11 cellular contexts compared by ENCODE assay signal in genomic region chr20:50613438-50614169, GRCh38.
DNase-seq lines count a peak whose midpoint lies in the region; ATAC-seq and TF ChIP-seq lines count a peak whose summit lies in the region.
"Had no signal": no experiment of that assay in that cellular context is flagged by ENCODE, and none has a peak within 500 bp of the region (broad histone marks: within the 10 kb centered on the region; RNA-seq: fewer than 3 reads in every experiment).

No MANE protein-coding gene starts in this region.

- no peak overlapping the region for H3K4ac ChIP-seq in neuronal stem cell (ENCODE audit: low read length)

- no peak overlapping the region for H4K8ac ChIP-seq in neuronal stem cell (ENCODE audit: low read depth, low read length)

- H3K23ac ChIP-seq in neuronal stem cell (ENCODE audit: low read depth, low read length, poor library complexity), result no peak overlapping the region

- no peaks in the 10 kb centered on the region for H3K9me3 ChIP-seq in Panc1 (ENCODE audit: control insufficient read depth, insufficient read depth, low read depth, low read length)
- H3K9me3 ChIP-seq in neuronal stem cell (replicated peaks in 1 of 2; ENCODE audit: control insufficient read depth in 2 of 2, insufficient read depth in 1 of 2, low read depth in 1 of 2, low read length in 2 of 2), result peaks cover 0 to 1% of the 10 kb centered on the region in 2 donors

- H3K4me1 ChIP-seq in Panc1 (ENCODE audit: control insufficient read depth, insufficient read depth, low read length) (peaks cover 11% of the 10 kb centered on the region; the same call in 1 of the 2 replicates), neuronal stem cell (ENCODE audit: control insufficient read depth in 2 of 2, insufficient read depth in 1 of 2, low read depth in 1 of 2, low read length in 2 of 2) (peaks cover 0 to 4% of the 10 kb centered on the region in 2 donors)

- no peak overlapping the region for H2BK5ac ChIP-seq in neuronal stem cell (ENCODE audit: low read length)

- no peak overlapping the region for H2AK5ac ChIP-seq in neuronal stem cell (ENCODE audit: low read depth, low read length)

- H3K27ac ChIP-seq in Panc1 (ENCODE audit: low read length) (no peak overlapping the region), neuronal stem cell (replicated peaks; ENCODE audit: low read length) (no peak overlapping the region)
- H3K27ac ChIP-seq: GM23248 had no signal

- WGBS in neuronal stem cell (ENCODE audit: extremely low coverage in 2 of 2, insufficient read length in 2 of 2, insufficient replicate concordance in 1 of 2), 2 donors, result no CpG with 5 or more reads among the region's 15 CpGs

- peak overlapping the region; percentile 33 for H3K18ac ChIP-seq in neuronal stem cell (ENCODE audit: low read length)

- CTCF ChIA-PET in Panc1 (lab: Charles Lee), result no interaction called here

- peak overlapping the region; percentile 22 for H3K9ac ChIP-seq in neuronal stem cell (ENCODE audit: low read depth, low read length, poor library complexity)
- H3K9ac ChIP-seq: GM23248 had no signal

- DNase-seq in G401 (ENCODE audit: low spot score) (peak; percentile 61), Panc1 (ENCODE audit: low read depth, low spot score) (no peak), cerebellar cortex (ENCODE audit: low spot score) (peak; percentile 49), neuronal stem cell (ENCODE audit: low spot score) (no peak), NCI-H345 treated with DMSO at 0.1 percent for 48 hours (lab: John Stamatoyannopoulos, UW; ENCODE audit: unreplicated experiment) (no peak), left colon (no peak)
- DNase-seq in stimulated activated naive CD8-positive, alpha-beta T cell treated with anti-CD3 and anti-CD28 coated beads, Interleukin-15, Interleukin-2, amounts not matched to agents 100 U/mL and 50 U/mL, for 24 hours, result no peak
- DNase-seq: CD4-positive, alpha-beta T cell; DMS79; GM23248; H7 had no signal

- H3K27me3 ChIP-seq in Panc1 (ENCODE audit: control insufficient read depth, insufficient read depth, low read length) (no peaks in the 10 kb centered on the region), neuronal stem cell (ENCODE audit: control insufficient read depth in 3 of 3, insufficient read depth in 3 of 3, low read depth in 1 of 3, low read length in 3 of 3) (peaks cover 0 to 2% (median 0%) of the 10 kb centered on the region in 3 experiments)

- ATAC-seq in Panc1, result no peak
- ATAC-seq in stimulated activated naive CD8-positive, alpha-beta T cell treated with anti-CD3 and anti-CD28 coated beads, Interleukin-15, Interleukin-2, amounts not matched to agents 100 U/mL and 50 U/mL, for 24 hours, result no peak
- ATAC-seq in left colon, result no peak

- in situ Hi-C loops in G401 (cut with HindIII; ENCODE audit: low sequenced_read_pairs), result no loop called here
- in situ Hi-C loops in Panc1 (cut with HindIII; ENCODE audit: low pct_unique_long_range_greater_than_20kb, low sequenced_read_pairs), result no loop called here

- BruUV-seq in Panc1 (replicated peaks; lab: Mats Ljungman, UMichigan), result TSS peak; percentile 33

- no peak overlapping the region for H2BK15ac ChIP-seq in neuronal stem cell (ENCODE audit: low read length)

- no peak overlapping the region for H2AFZ ChIP-seq in neuronal stem cell (ENCODE audit: low read length)
- H2AFZ ChIP-seq: GM23248 had no signal

- H3K79me1 ChIP-seq in neuronal stem cell (ENCODE audit: low read depth, low read length), result no peaks in the 10 kb centered on the region

- no peak overlapping the region for H3K14ac ChIP-seq in neuronal stem cell (ENCODE audit: low read length)

- no peak overlapping the region for H3K4me2 ChIP-seq in neuronal stem cell (ENCODE audit: insufficient read depth, low read length, poor library complexity, severe bottlenecking)

- peaks cover 6% of the 10 kb centered on the region for H3K36me3 ChIP-seq in Panc1 (ENCODE audit: control insufficient read depth, insufficient read depth, low read length)
- H3K36me3 ChIP-seq in neuronal stem cell (replicated peaks in 1 of 2; ENCODE audit: control insufficient read depth in 2 of 2, insufficient read depth in 2 of 2, low read length in 2 of 2), result peaks cover 0 to 1% of the 10 kb centered on the region in 2 donors

- POLR2A ChIA-PET in Panc1 (lab: Charles Lee), result no interaction called here

- no peak overlapping the region for H2BK120ac ChIP-seq in neuronal stem cell (ENCODE audit: low read depth, low read length)

- H2BK12ac ChIP-seq in neuronal stem cell (ENCODE audit: low read length), result no peak overlapping the region

- no peak overlapping the region for H4K91ac ChIP-seq in neuronal stem cell (ENCODE audit: low read depth, low read length, poor library complexity)

- intact Hi-C loops in Panc1 (cut with micrococcal nuclease; ENCODE audit: unreplicated experiment) (no loop called here), left colon (cut with DNase I, micrococcal nuclease) (no loop called here)

- H3K4me3 ChIP-seq in Panc1 (ENCODE audit: low read depth in 2 of 2, low read length in 2 of 2) (no peak overlapping the region), neuronal stem cell (ENCODE audit: low read length in 2 of 2) (no peak overlapping the region)
- H3K4me3 ChIP-seq: GM23248 had no signal

- no peak for TF ChIP-seq CTCF in Panc1 (IDR thresholded peaks at IDR 0.05)

Comparison
In these comparisons a context has a peak if more than half of its experiments do, and no peak if none do; other contexts are left out.
1. DNase-seq: peak in G401 (single experiment) and cerebellar cortex (single experiment); none in Panc1 (single experiment), neuronal stem cell (single experiment), stimulated activated naive CD8-positive, alpha-beta T cell treated with anti-CD3 and anti-CD28 coated beads, Interleukin-15, Interleukin-2, amounts not matched to agents 100 U/mL and 50 U/mL, for 24 hours (single experiment), NCI-H345 treated with DMSO at 0.1 percent for 48 hours (single experiment) and left colon (0 of 2).